ENCODE assay signal across 1 cellular context in the genomic region with DNA sequence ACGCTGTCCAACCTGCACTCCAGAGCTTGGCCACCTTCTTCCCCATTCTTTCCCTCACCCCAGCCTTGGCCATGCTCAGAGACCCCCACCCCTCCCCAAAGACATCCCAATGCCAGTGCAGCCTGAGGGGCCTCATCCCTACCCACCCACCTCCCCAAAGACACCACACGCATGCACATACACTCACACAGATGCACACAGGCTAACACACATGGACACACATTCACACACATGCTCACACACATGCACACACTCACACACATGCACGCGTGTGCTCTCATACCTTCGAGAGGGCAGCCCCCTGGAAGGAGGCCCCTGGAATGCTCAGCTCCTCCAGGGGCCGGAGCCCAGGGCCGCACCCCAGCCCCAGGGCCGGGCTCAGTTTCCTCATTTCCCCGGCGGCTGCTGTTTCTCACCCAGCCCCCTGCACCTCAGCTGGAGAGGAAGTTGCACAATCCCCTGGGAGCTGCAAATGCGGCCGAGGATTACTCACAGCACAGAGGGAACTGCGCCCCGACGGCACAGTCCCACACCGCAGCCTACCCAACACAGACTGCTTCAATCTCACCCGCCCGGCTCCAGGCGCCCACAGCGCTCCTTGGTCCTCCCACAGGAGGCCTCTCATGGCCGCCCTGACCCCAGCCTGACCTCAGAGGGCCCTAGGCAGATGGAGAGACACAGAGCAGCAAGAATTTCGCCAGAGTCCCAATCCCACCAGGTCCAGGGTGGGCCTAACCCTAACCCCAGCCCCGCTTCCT.
TF ChIP-seq lines count a peak whose summit lies in the region.

No MANE protein-coding gene starts in this region.

TF ChIP-seq in HEK293, 187 proteins besides CTCF, POLR2A, EP300 and RAD21 (continued from another document):
- TF ChIP-seq ZNF18 (tag by site-specific recombination; IDR thresholded peaks at IDR 0.05) (0 out of 2 replicates have a peak, but pooled peaks have one; percentile 50), ZNF175 (tag by site-specific recombination; IDR thresholded peaks at IDR 0.05) (0 out of 2 replicates have a peak, but pooled peaks have one; percentile 18), GLIS1 (tag by site-specific recombination; IDR thresholded peaks at IDR 0.05) (no peak), ZNF416 (tag by site-specific recombination; IDR thresholded peaks at IDR 0.05) (no peak), ZSCAN16 (tag by site-specific recombination; IDR thresholded peaks at IDR 0.05) (no peak), ZNF274 (IDR thresholded peaks at IDR 0.05; ENCODE audit: low read length) (no peak), ZNF274 (tag by site-specific recombination; IDR thresholded peaks at IDR 0.05; ENCODE audit: borderline replicate concordance) (no peak), ZNF596 (tag by site-specific recombination; IDR thresholded peaks at IDR 0.05) (no peak), ZNF600 (tag by site-specific recombination; IDR thresholded peaks at IDR 0.05) (peak; percentile 73)
- TF ChIP-seq, protein P1, sequence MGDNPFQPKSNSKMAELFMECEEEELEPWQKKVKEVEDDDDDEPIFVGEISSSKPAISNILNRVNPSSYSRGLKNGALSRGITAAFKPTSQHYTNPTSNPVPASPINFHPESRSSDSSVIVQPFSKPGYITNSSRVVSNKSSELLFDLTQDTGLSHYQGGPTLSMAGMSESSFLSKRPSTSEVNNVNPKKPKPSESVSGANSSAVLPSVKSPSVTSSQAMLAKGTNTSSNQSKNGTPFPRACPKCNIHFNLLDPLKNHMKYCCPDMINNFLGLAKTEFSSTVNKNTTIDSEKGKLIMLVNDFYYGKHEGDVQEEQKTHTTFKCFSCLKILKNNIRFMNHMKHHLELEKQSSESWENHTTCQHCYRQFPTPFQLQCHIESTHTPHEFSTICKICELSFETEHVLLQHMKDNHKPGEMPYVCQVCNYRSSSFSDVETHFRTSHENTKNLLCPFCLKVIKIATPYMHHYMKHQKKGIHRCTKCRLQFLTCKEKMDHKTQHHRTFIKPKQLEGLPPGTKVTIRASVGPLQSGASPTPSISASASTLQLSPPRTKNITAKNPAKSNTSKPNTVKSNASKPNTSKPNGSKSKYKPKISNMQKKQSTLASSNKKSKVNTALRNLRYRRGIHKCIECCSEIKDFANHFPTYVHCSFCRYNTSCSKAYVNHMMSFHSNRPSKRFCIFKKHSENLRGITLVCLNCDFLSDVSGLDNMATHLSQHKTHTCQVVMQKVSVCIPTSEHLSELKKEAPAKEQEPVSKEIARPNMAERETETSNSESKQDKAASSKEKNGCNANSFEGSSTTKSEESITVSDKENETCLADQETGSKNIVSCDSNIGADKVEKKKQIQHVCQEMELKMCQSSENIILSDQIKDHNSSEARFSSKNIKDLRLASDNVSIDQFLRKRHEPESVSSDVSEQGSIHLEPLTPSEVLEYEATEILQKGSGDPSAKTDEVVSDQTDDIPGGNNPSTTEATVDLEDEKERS (tag by site-specific recombination; IDR thresholded peaks at IDR 0.05): no peak
